Comparison of ENCODE assay signal across 23 cellular contexts in the genomic region with DNA sequence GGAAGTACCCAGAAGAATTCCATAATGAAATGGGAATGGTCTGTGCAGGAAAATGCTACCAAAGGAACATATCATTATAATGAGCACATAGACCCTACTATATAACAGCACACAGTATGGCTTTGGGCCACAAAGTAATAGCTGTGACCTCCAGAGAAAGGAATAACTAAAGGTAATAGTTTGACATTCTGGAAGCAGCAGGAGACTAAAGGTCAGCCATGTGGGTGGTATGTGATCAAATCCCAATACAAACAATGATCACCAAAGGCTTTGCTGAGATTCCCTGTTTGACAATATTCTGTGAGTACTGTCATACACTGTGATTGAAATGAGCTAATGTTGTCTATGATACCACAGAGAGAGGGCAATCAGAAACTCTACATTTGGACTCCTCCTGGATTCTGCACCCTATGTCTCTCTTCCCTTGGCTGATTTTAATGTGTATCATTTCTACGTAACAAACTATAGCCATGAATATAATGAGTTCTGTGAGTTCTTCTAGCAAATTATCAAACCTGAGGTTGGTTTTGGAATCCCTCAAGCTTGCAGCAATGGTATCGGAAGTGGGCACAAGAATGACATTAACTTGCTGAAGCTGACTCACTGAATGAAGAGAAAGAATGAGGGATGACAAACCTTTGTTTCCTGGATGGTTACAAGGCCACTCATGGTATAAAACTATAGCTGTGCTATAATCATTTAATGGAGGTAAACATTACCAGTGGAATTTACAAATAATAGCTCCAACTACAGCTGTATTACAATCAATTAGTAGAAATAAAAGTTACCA.
DNase-seq lines count a peak whose midpoint lies in the region; ATAC-seq, FAIRE-seq and TF ChIP-seq lines count a peak whose summit lies in the region.
"Had no signal": no experiment of that assay in that cellular context is flagged by ENCODE, and none has a peak within 500 bp of the region (broad histone marks: within the 10 kb centered on the region; RNA-seq: fewer than 3 reads in every experiment).

No MANE protein-coding gene starts in this region.

- H3K27ac ChIP-seq in ACC112 (ENCODE audit: low read depth, low read length): 0 out of 2 replicates have a peak overlapping the region, but pooled peaks have one; percentile 2
- H3K27ac ChIP-seq: BLaER1, Peyer's patch, SK-N-MC had no signal

- H3K27me3 ChIP-seq in ACC112 (ENCODE audit: insufficient read depth, low read length) (no peaks in the 10 kb centered on the region), kidney epithelial cell (ENCODE audit: control insufficient read depth, insufficient read depth, low read length) (no peaks in the 10 kb centered on the region)
- H3K27me3 ChIP-seq: BLaER1, Peyer's patch had no signal

- no peaks in the 10 kb centered on the region for H3K27me3 Mint-ChIP-seq in chondrocyte (ENCODE audit: low read depth)
- H3K27me3 Mint-ChIP-seq: activated naive CD4-positive, alpha-beta T cell treated with anti-CD3 and anti-CD28 coated beads, Interleukin-2, amount 10 ng/mL, durations not matched to agents 7 days and 5 days; effector memory CD8-positive, alpha-beta T cell had no signal

- ATAC-seq in HG03025 (IDR thresholded peaks at IDR 0.05; ENCODE audit: low FRiP score, unreplicated experiment) (no peak), HG02642 (IDR thresholded peaks at IDR 0.05; ENCODE audit: poor library complexity, unreplicated experiment) (no peak)
- ATAC-seq: activated T-cell treated with anti-CD3 and anti-CD28 coated beads, Interleukin-2, amount 50 U/mL, for 4 hours; effector memory CD8-positive, alpha-beta T cell had no signal

- H3K4me1 ChIP-seq in ACC112 (ENCODE audit: control insufficient read depth, insufficient read depth, low read length, unreplicated experiment): peaks cover 9% of the 10 kb centered on the region
- H3K4me1 ChIP-seq: Peyer's patch had no signal

- TF ChIP-seq CTCF in kidney epithelial cell (IDR thresholded peaks at IDR 0.05; ENCODE audit: insufficient read depth, low read length, poor library complexity, severe bottlenecking) (no peak), chondrocyte (IDR thresholded peaks at IDR 0.05) (no peak)

- no peak overlapping the region for H3K27ac Mint-ChIP-seq in chondrocyte (ENCODE audit: unreplicated experiment)
- H3K27ac Mint-ChIP-seq: activated naive CD4-positive, alpha-beta T cell treated with anti-CD3 and anti-CD28 coated beads, Interleukin-2, amount 10 ng/mL, durations not matched to agents 7 days and 5 days; effector memory CD8-positive, alpha-beta T cell; immature natural killer cell had no signal

- no peaks in the 10 kb centered on the region for H3K9me3 Mint-ChIP-seq in chondrocyte (ENCODE audit: low read depth)
- H3K9me3 Mint-ChIP-seq: activated naive CD4-positive, alpha-beta T cell treated with anti-CD3 and anti-CD28 coated beads, Interleukin-2, amount 10 ng/mL, durations not matched to agents 7 days and 5 days; activated T-cell treated with anti-CD3 and anti-CD28 coated beads, Interleukin-2, amount 50 U/mL, for 4 hours; effector memory CD8-positive, alpha-beta T cell; immature natural killer cell had no signal

- DNase-seq in H54 (ENCODE audit: insufficient read length, low spot score): no peak
- DNase-seq in astrocyte of the hippocampus (ENCODE audit: low read depth, low spot score): peak; percentile 47
- DNase-seq in kidney epithelial cell (ENCODE audit: low read depth): peak; percentile 66
- no peak for DNase-seq in chondrocyte (ENCODE audit: low spot score)
- no peak for DNase-seq in GDM1 (lab: John Stamatoyannopoulos, UW)
- DNase-seq: 8988T; activated CD8-positive, alpha-beta memory T cell treated with anti-CD3 and anti-CD28 coated beads for 24 hours; activated naive CD4-positive, alpha-beta T cell treated with anti-CD3 and anti-CD28 coated beads, Interleukin-2, amount 10 ng/mL, durations not matched to agents 7 days and 5 days; activated T-cell treated with anti-CD3 and anti-CD28 coated beads, Interleukin-2, amount 50 U/mL, for 4 hours; anterior cingulate cortex; Calu3; effector memory CD8-positive, alpha-beta T cell; GOT3; head of caudate nucleus; immature natural killer cell; NCI-H2107; Peyer's patch; stimulated activated CD4-positive, alpha-beta T cell treated with anti-CD3 and anti-CD28 coated beads, Interleukin-12 subunit alpha, Interleukin-12 subunit beta, amount 100 ng/mL, for 4 hours had no signal

- peaks cover 3% of the 10 kb centered on the region for H3K4me1 Mint-ChIP-seq in chondrocyte (ENCODE audit: low read depth)
- H3K4me1 Mint-ChIP-seq: activated naive CD4-positive, alpha-beta T cell treated with anti-CD3 and anti-CD28 coated beads, Interleukin-2, amount 10 ng/mL, durations not matched to agents 7 days and 5 days; immature natural killer cell had no signal

- H3K4me3 ChIP-seq in ACC112 (ENCODE audit: low read depth, low read length): no peak overlapping the region
- no peak overlapping the region for H3K4me3 ChIP-seq in kidney epithelial cell (ENCODE audit: low read depth, low read length)
- H3K4me3 ChIP-seq: BLaER1, Peyer's patch, SK-N-MC had no signal

- no peak overlapping the region for H3K4me3 Mint-ChIP-seq in chondrocyte (ENCODE audit: unreplicated experiment)
- H3K4me3 Mint-ChIP-seq: activated naive CD4-positive, alpha-beta T cell treated with anti-CD3 and anti-CD28 coated beads, Interleukin-2, amount 10 ng/mL, durations not matched to agents 7 days and 5 days; activated T-cell treated with anti-CD3 and anti-CD28 coated beads, Interleukin-2, amount 50 U/mL, for 4 hours; effector memory CD8-positive, alpha-beta T cell; immature natural killer cell had no signal

- peaks cover 31% of the 10 kb centered on the region for H3K79me2 ChIP-seq in ACC112 (ENCODE audit: control insufficient read depth, insufficient read depth, low read length, unreplicated experiment)

- H2AFZ ChIP-seq in ACC112 (ENCODE audit: low read length, unreplicated experiment): no peak overlapping the region

- no peak for TF ChIP-seq POLR2A in H54 (IDR thresholded peaks at IDR 0.05; ENCODE audit: low read depth, low read length)

- no peaks in the 10 kb centered on the region for H3K36me3 Mint-ChIP-seq in chondrocyte (ENCODE audit: low read depth)
- H3K36me3 Mint-ChIP-seq: immature natural killer cell had no signal

- FAIRE-seq in H54 (lab: Jason Lieb, UNC): peak; percentile 70

- H3K36me3 ChIP-seq in ACC112 (ENCODE audit: insufficient read depth, low read length): no peaks in the 10 kb centered on the region
- no peaks in the 10 kb centered on the region for H3K36me3 ChIP-seq in kidney epithelial cell (ENCODE audit: control insufficient read depth, insufficient read depth, low read length)
- H3K36me3 ChIP-seq: Peyer's patch had no signal

Comparison
In these comparisons a context has a peak if more than half of its experiments do, and no peak if none do; other contexts are left out.
1. DNase-seq: peak in astrocyte of the hippocampus (single experiment) and kidney epithelial cell (single experiment); none in H54 (single experiment), chondrocyte (single experiment) and GDM1 (single experiment).